ENCODE assay signal across 15 cellular contexts in genomic region chr6:34877869-34878485, GRCh38. TPM values are rescaled to one million over a fixed set of nuclear protein-coding genes. Genes with fewer than 3 reads are reported as not detected.
A peak's percentile ranks its signal among the peaks of the same experiment; 100 is the strongest.
DNase-seq lines count a peak whose midpoint lies in the region; ATAC-seq and TF ChIP-seq lines count a peak whose summit lies in the region.
"Had no signal": no experiment of that assay in that cellular context is flagged by ENCODE, and none has a peak within 500 bp of the region (broad histone marks: within the 10 kb centered on the region; RNA-seq: fewer than 3 reads in every experiment).

No MANE protein-coding gene starts in this region.

- peaks cover 8% of the 10 kb centered on the region for H3K4me1 Mint-ChIP-seq in activated naive CD4-positive, alpha-beta T cell treated with anti-CD3 and anti-CD28 coated beads for 36 hours (ENCODE audit: low read depth)
- peaks cover 2 to 4% (median 3%) of the 10 kb centered on the region in 3 donors for H3K4me1 Mint-ChIP-seq in CD8-positive, alpha-beta memory T cell
- no peaks in the 10 kb centered on the region for H3K4me1 Mint-ChIP-seq in effector memory CD8-positive, alpha-beta T cell (ENCODE audit: low read depth in 2 of 2)

- no peak for DNase-seq in activated naive CD4-positive, alpha-beta T cell treated with anti-CD3 and anti-CD28 coated beads for 36 hours
- no peak for DNase-seq in activated naive CD4-positive, alpha-beta T cell treated with anti-CD3 and anti-CD28 coated beads, Interleukin-2, amount 50 U/mL, for 72 hours (ENCODE audit: low spot score in 2 of 2)
- DNase-seq in CD8-positive, alpha-beta memory T cell: no peak
- no peak for DNase-seq in Panc1 (ENCODE audit: low read depth, low spot score)
- DNase-seq in effector memory CD8-positive, alpha-beta T cell: no peak
- no peak for DNase-seq in mucosa of gallbladder (ENCODE audit: low spot score)
- DNase-seq: DMS79 treated with DMSO at 0.1 percent for 48 hours, KBM-7, NCI-H146, NCI-H524, Peyer's patch had no signal

- in situ Hi-C loops in Panc1 (cut with HindIII; ENCODE audit: low pct_unique_long_range_greater_than_20kb, low sequenced_read_pairs): no loop called here

- H3K9me3 Mint-ChIP-seq in activated naive CD4-positive, alpha-beta T cell treated with anti-CD3 and anti-CD28 coated beads for 36 hours: no peaks in the 10 kb centered on the region
- no peaks in the 10 kb centered on the region for H3K9me3 Mint-ChIP-seq in activated naive CD4-positive, alpha-beta T cell treated with anti-CD3 and anti-CD28 coated beads, Interleukin-2, amount 50 U/mL, for 72 hours
- H3K9me3 Mint-ChIP-seq in CD8-positive, alpha-beta memory T cell: no peaks in the 10 kb centered on the region
- no peaks in the 10 kb centered on the region for H3K9me3 Mint-ChIP-seq in effector memory CD8-positive, alpha-beta T cell

- H3K27me3 ChIP-seq in CD8-positive, alpha-beta memory T cell (ENCODE audit: insufficient read depth, low read length, poor library complexity, severe bottlenecking): no peaks in the 10 kb centered on the region
- H3K27me3 ChIP-seq in Panc1 (ENCODE audit: control insufficient read depth, insufficient read depth, low read length): no peaks in the 10 kb centered on the region
- H3K27me3 ChIP-seq: Peyer's patch had no signal

- no peaks in the 10 kb centered on the region for H3K27me3 Mint-ChIP-seq in activated naive CD4-positive, alpha-beta T cell treated with anti-CD3 and anti-CD28 coated beads for 36 hours (ENCODE audit: low read depth)
- no peaks in the 10 kb centered on the region for H3K27me3 Mint-ChIP-seq in CD8-positive, alpha-beta memory T cell
- H3K27me3 Mint-ChIP-seq in effector memory CD8-positive, alpha-beta T cell: no peaks in the 10 kb centered on the region

- CTCF ChIA-PET in activated naive CD4-positive, alpha-beta T cell treated with anti-CD3 and anti-CD28 coated beads for 36 hours (lab: Charles Lee): no interaction called here
- CTCF ChIA-PET in CD8-positive, alpha-beta memory T cell (lab: Charles Lee): no interaction called here
- CTCF ChIA-PET in Panc1 (lab: Charles Lee): no interaction called here

- POLR2A ChIA-PET in CD8-positive, alpha-beta memory T cell (lab: Charles Lee): no interaction called here
- POLR2A ChIA-PET in Panc1 (lab: Charles Lee): no interaction called here

- intact Hi-C loops in activated naive CD4-positive, alpha-beta T cell treated with anti-CD3 and anti-CD28 coated beads for 36 hours (cut with micrococcal nuclease): loop anchor here (10.0 kb wide), 1 partner anchor 267 kb away; the partner anchor contains the start of gene TCP11
- intact Hi-C loops in Panc1 (cut with micrococcal nuclease; ENCODE audit: unreplicated experiment): no loop called here

- H3K27ac ChIP-seq in CD8-positive, alpha-beta memory T cell (ENCODE audit: low read depth, low read length): no peak overlapping the region
- no peak overlapping the region for H3K27ac ChIP-seq in Panc1 (ENCODE audit: low read length)
- H3K27ac ChIP-seq: Peyer's patch had no signal

- no peak for TF ChIP-seq CTCF in Panc1 (IDR thresholded peaks at IDR 0.05)

- peaks cover 22% of the 10 kb centered on the region for H3K36me3 Mint-ChIP-seq in activated naive CD4-positive, alpha-beta T cell treated with anti-CD3 and anti-CD28 coated beads for 36 hours (ENCODE audit: low read depth)
- H3K36me3 Mint-ChIP-seq in activated naive CD4-positive, alpha-beta T cell treated with anti-CD3 and anti-CD28 coated beads, Interleukin-2, amount 50 U/mL, for 72 hours: no peaks in the 10 kb centered on the region
- peaks cover 0 to 78% (median 13%) of the 10 kb centered on the region in 3 donors for H3K36me3 Mint-ChIP-seq in CD8-positive, alpha-beta memory T cell
- peaks cover 64% of the 10 kb centered on the region for H3K36me3 Mint-ChIP-seq in effector memory CD8-positive, alpha-beta T cell (ENCODE audit: insufficient read depth)

- no peaks in the 10 kb centered on the region for H3K9me3 ChIP-seq in CD8-positive, alpha-beta memory T cell (ENCODE audit: low read length)
- no peaks in the 10 kb centered on the region for H3K9me3 ChIP-seq in Panc1 (ENCODE audit: control insufficient read depth, insufficient read depth, low read depth, low read length)
- H3K9me3 ChIP-seq: HAP-1, Peyer's patch had no signal

- no peak for ATAC-seq in activated naive CD4-positive, alpha-beta T cell treated with anti-CD3 and anti-CD28 coated beads, Interleukin-2, amount 50 U/mL, for 72 hours
- ATAC-seq in Panc1: no peak
- ATAC-seq in effector memory CD8-positive, alpha-beta T cell (replicated peaks): no peak
- no peak for ATAC-seq in GM18873 (IDR thresholded peaks at IDR 0.05; ENCODE audit: low FRiP score, unreplicated experiment)
- no peak for ATAC-seq in GM18519 (IDR thresholded peaks at IDR 0.05; ENCODE audit: low FRiP score, unreplicated experiment)
- ATAC-seq: Right ventricle myocardium inferior had no signal

- TSS peak; percentile 58 for BruUV-seq in Panc1 (replicated peaks; lab: Mats Ljungman, UMichigan)

- H3K36me3 ChIP-seq in CD8-positive, alpha-beta memory T cell (ENCODE audit: insufficient read depth, low read length): peaks cover 30% of the 10 kb centered on the region
- H3K36me3 ChIP-seq in Panc1 (ENCODE audit: control insufficient read depth, insufficient read depth, low read length): peaks cover 24% of the 10 kb centered on the region; the same call in 1 of the 2 replicates

- no peak overlapping the region for H3K4me3 ChIP-seq in CD8-positive, alpha-beta memory T cell (ENCODE audit: low read length)
- H3K4me3 ChIP-seq in Panc1 (ENCODE audit: low read depth in 2 of 2, low read length in 2 of 2): no peak overlapping the region
- H3K4me3 ChIP-seq: HAP-1, Peyer's patch had no signal

- no peaks in the 10 kb centered on the region for H3K4me1 ChIP-seq in CD8-positive, alpha-beta memory T cell (ENCODE audit: insufficient read depth, low read length)
- H3K4me1 ChIP-seq in Panc1 (ENCODE audit: control insufficient read depth, insufficient read depth, low read length): no peaks in the 10 kb centered on the region
- H3K4me1 ChIP-seq: HAP-1 had no signal

- H3K27ac Mint-ChIP-seq in activated naive CD4-positive, alpha-beta T cell treated with anti-CD3 and anti-CD28 coated beads for 36 hours: peak overlapping the region; percentile 37
- H3K27ac Mint-ChIP-seq in activated naive CD4-positive, alpha-beta T cell treated with anti-CD3 and anti-CD28 coated beads, Interleukin-2, amount 50 U/mL, for 72 hours: peak overlapping the region in 1 of 2 donors; percentile 46
- H3K27ac Mint-ChIP-seq in CD8-positive, alpha-beta memory T cell: peak overlapping the region in 6 of 8 donors; percentile 5 to 70 (median 20)
- H3K27ac Mint-ChIP-seq in effector memory CD8-positive, alpha-beta T cell: peak overlapping the region; percentile 25 to 32

- H3K4me3 Mint-ChIP-seq in activated naive CD4-positive, alpha-beta T cell treated with anti-CD3 and anti-CD28 coated beads for 36 hours: no peak overlapping the region
- H3K4me3 Mint-ChIP-seq in CD8-positive, alpha-beta memory T cell: no peak overlapping the region
- H3K4me3 Mint-ChIP-seq in effector memory CD8-positive, alpha-beta T cell: no peak overlapping the region

RNA-seq across cellular contexts. Expression of gene TAF11, which starts 9.9 kb away (rescaled TPM):
- 10 to 100 TPM; 27.3 to 28.5 TPM for total RNA-seq in activated naive CD4-positive, alpha-beta T cell treated with anti-CD3 and anti-CD28 coated beads for 36 hours
- total RNA-seq in activated naive CD4-positive, alpha-beta T cell treated with anti-CD3 and anti-CD28 coated beads, Interleukin-2, amount 50 U/mL, for 72 hours: 10 to 100 TPM; 35.3 to 36.3 TPM
- 10 to 100 TPM; 28.9 to 34.1 TPM for total RNA-seq in CD8-positive, alpha-beta memory T cell
- polyA plus RNA-seq in CD8-positive, alpha-beta memory T cell: 19.4 TPM
- total RNA-seq in Panc1 (2021; ENCODE audit: unreplicated experiment): 25.3 TPM
- 17.6 TPM for polyA plus RNA-seq in Panc1 (2012; ENCODE audit: insufficient read length)
- 17.7 TPM for total RNA-seq in mucosa of gallbladder

RNA-seq across cellular contexts. Expression of gene ANKS1A, which starts 11.1 kb away (rescaled TPM):
- 1 to 10 TPM; 6.5 to 6.8 TPM for total RNA-seq in activated naive CD4-positive, alpha-beta T cell treated with anti-CD3 and anti-CD28 coated beads for 36 hours
- 1 to 10 TPM; 8.6 to 9.3 TPM for total RNA-seq in activated naive CD4-positive, alpha-beta T cell treated with anti-CD3 and anti-CD28 coated beads, Interleukin-2, amount 50 U/mL, for 72 hours
- 1 to 10 TPM; 8.7 to 9.6 TPM for total RNA-seq in CD8-positive, alpha-beta memory T cell
- 3.0 TPM for polyA plus RNA-seq in CD8-positive, alpha-beta memory T cell
- 14.4 TPM for total RNA-seq in Panc1 (2021; ENCODE audit: unreplicated experiment)
- 12.2 TPM for polyA plus RNA-seq in Panc1 (2012; ENCODE audit: insufficient read length)
- 43.2 TPM for total RNA-seq in mucosa of gallbladder
